ENCODE assay signal across 1 cellular context in the genomic region with DNA sequence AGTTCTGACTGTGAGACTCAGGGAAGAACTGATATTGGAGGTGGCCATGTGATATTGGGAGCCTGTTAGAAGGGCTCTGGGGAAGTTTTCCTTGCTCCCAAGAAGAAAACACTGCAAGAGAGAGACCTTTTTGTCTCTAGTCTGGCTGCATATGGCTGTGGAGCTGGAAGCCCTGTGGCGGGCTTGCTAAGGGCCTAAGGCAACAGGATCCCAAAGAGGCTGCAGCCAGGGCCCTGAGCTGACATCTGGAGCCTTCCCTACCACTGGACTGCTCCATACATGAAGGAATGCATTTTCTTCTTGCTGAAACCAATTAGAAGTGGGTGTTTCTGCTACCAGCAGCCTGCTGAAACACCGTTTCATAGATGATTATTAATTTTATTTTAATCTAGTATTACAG.
TF ChIP-seq lines count a peak whose summit lies in the region.

No MANE protein-coding gene starts in this region.

TF ChIP-seq in H1, 55 proteins besides CTCF, POLR2A, EP300 and RAD21 (continued from another document):
- TF ChIP-seq NANOG (IDR thresholded peaks at IDR 0.05; ENCODE audit: insufficient read depth, low read depth, low read length, poor library complexity, severe bottlenecking) (no peak), NRF1 (IDR thresholded peaks at IDR 0.05; ENCODE audit: low read depth, low read length) (no peak), SIN3A (conservative IDR thresholded peaks at IDR 0.05 in 1 of 2, IDR thresholded peaks at IDR 0.05 in 1 of 2; ENCODE audit: low read depth in 1 of 2, low read length in 2 of 2) (no peak), CREB1 (IDR thresholded peaks at IDR 0.05) (no peak), CTBP2 (IDR thresholded peaks at IDR 0.05; ENCODE audit: borderline replicate concordance, insufficient read depth, insufficient read length, low read length) (no peak), TEAD4 (IDR thresholded peaks at IDR 0.05; ENCODE audit: low read depth, low read length) (no peak), CBX5 (IDR thresholded peaks at IDR 0.05; ENCODE audit: low read depth, low read length) (no peak), MAFK (IDR thresholded peaks at IDR 0.05; ENCODE audit: low read depth, low read length) (no peak), JUND (IDR thresholded peaks at IDR 0.05; ENCODE audit: low read length) (no peak), TAF1 (IDR thresholded peaks at IDR 0.05; ENCODE audit: low read depth, low read length) (no peak), RFX5 (IDR thresholded peaks at IDR 0.05; ENCODE audit: borderline replicate concordance, low read depth, low read length) (no peak), BACH1 (IDR thresholded peaks at IDR 0.05; ENCODE audit: low read length) (no peak)
- TF ChIP-seq, protein P1, sequence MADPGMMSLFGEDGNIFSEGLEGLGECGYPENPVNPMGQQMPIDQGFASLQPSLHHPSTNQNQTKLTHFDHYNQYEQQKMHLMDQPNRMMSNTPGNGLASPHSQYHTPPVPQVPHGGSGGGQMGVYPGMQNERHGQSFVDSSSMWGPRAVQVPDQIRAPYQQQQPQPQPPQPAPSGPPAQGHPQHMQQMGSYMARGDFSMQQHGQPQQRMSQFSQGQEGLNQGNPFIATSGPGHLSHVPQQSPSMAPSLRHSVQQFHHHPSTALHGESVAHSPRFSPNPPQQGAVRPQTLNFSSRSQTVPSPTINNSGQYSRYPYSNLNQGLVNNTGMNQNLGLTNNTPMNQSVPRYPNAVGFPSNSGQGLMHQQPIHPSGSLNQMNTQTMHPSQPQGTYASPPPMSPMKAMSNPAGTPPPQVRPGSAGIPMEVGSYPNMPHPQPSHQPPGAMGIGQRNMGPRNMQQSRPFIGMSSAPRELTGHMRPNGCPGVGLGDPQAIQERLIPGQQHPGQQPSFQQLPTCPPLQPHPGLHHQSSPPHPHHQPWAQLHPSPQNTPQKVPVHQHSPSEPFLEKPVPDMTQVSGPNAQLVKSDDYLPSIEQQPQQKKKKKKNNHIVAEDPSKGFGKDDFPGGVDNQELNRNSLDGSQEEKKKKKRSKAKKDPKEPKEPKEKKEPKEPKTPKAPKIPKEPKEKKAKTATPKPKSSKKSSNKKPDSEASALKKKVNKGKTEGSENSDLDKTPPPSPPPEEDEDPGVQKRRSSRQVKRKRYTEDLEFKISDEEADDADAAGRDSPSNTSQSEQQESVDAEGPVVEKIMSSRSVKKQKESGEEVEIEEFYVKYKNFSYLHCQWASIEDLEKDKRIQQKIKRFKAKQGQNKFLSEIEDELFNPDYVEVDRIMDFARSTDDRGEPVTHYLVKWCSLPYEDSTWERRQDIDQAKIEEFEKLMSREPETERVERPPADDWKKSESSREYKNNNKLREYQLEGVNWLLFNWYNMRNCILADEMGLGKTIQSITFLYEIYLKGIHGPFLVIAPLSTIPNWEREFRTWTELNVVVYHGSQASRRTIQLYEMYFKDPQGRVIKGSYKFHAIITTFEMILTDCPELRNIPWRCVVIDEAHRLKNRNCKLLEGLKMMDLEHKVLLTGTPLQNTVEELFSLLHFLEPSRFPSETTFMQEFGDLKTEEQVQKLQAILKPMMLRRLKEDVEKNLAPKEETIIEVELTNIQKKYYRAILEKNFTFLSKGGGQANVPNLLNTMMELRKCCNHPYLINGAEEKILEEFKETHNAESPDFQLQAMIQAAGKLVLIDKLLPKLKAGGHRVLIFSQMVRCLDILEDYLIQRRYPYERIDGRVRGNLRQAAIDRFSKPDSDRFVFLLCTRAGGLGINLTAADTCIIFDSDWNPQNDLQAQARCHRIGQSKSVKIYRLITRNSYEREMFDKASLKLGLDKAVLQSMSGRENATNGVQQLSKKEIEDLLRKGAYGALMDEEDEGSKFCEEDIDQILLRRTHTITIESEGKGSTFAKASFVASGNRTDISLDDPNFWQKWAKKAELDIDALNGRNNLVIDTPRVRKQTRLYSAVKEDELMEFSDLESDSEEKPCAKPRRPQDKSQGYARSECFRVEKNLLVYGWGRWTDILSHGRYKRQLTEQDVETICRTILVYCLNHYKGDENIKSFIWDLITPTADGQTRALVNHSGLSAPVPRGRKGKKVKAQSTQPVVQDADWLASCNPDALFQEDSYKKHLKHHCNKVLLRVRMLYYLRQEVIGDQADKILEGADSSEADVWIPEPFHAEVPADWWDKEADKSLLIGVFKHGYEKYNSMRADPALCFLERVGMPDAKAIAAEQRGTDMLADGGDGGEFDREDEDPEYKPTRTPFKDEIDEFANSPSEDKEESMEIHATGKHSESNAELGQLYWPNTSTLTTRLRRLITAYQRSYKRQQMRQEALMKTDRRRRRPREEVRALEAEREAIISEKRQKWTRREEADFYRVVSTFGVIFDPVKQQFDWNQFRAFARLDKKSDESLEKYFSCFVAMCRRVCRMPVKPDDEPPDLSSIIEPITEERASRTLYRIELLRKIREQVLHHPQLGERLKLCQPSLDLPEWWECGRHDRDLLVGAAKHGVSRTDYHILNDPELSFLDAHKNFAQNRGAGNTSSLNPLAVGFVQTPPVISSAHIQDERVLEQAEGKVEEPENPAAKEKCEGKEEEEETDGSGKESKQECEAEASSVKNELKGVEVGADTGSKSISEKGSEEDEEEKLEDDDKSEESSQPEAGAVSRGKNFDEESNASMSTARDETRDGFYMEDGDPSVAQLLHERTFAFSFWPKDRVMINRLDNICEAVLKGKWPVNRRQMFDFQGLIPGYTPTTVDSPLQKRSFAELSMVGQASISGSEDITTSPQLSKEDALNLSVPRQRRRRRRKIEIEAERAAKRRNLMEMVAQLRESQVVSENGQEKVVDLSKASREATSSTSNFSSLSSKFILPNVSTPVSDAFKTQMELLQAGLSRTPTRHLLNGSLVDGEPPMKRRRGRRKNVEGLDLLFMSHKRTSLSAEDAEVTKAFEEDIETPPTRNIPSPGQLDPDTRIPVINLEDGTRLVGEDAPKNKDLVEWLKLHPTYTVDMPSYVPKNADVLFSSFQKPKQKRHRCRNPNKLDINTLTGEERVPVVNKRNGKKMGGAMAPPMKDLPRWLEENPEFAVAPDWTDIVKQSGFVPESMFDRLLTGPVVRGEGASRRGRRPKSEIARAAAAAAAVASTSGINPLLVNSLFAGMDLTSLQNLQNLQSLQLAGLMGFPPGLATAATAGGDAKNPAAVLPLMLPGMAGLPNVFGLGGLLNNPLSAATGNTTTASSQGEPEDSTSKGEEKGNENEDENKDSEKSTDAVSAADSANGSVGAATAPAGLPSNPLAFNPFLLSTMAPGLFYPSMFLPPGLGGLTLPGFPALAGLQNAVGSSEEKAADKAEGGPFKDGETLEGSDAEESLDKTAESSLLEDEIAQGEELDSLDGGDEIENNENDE (IDR thresholded peaks at IDR 0.05; ENCODE audit: insufficient replicate concordance, low read length): no peak
